1 cellular context compared by ENCODE assay signal in the genomic region with DNA sequence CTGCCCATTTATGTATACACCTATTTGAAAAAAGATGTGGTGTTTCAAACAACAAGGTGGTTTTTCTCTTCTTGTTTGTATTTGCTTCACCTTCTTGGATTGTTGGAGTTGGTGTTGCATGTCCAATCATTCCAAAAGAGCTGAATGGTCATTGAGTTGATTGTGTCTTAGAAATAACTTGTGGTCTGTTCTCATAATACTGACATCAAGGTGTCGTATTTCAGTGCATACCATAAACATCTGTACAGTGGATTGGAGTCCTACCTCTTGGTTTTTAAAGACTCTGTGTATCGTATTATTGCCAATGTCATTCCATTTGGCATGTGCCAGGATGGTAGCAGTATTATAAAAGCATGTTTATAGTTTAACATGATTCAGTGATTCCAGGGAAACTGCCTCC.
TF ChIP-seq lines count a peak whose summit lies in the region.

No MANE protein-coding gene starts in this region.

TF ChIP-seq in HEK293, 187 proteins besides CTCF, POLR2A, EP300 and RAD21 (continued from another document):
- TF ChIP-seq PRDM10 (tag by site-specific recombination; IDR thresholded peaks at IDR 0.05): peak; percentile 68
- 0 out of 2 replicates have a peak, but pooled peaks have one; percentile 5 for TF ChIP-seq IKZF3 (tag by site-specific recombination; IDR thresholded peaks at IDR 0.05)
- TF ChIP-seq, protein P1, sequence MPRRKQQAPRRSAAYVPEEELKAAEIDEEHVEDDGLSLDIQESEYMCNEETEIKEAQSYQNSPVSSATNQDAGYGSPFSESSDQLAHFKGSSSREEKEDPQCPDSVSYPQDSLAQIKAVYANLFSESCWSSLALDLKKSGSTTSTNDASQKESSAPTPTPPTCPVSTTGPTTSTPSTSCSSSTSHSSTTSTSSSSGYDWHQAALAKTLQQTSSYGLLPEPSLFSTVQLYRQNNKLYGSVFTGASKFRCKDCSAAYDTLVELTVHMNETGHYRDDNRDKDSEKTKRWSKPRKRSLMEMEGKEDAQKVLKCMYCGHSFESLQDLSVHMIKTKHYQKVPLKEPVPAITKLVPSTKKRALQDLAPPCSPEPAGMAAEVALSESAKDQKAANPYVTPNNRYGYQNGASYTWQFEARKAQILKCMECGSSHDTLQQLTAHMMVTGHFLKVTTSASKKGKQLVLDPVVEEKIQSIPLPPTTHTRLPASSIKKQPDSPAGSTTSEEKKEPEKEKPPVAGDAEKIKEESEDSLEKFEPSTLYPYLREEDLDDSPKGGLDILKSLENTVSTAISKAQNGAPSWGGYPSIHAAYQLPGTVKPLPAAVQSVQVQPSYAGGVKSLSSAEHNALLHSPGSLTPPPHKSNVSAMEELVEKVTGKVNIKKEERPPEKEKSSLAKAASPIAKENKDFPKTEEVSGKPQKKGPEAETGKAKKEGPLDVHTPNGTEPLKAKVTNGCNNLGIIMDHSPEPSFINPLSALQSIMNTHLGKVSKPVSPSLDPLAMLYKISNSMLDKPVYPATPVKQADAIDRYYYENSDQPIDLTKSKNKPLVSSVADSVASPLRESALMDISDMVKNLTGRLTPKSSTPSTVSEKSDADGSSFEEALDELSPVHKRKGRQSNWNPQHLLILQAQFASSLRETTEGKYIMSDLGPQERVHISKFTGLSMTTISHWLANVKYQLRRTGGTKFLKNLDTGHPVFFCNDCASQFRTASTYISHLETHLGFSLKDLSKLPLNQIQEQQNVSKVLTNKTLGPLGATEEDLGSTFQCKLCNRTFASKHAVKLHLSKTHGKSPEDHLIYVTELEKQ (tag by site-specific recombination; IDR thresholded peaks at IDR 0.05; ENCODE audit: borderline replicate concordance): no peak
- TF ChIP-seq ZFP69B (tag by site-specific recombination; IDR thresholded peaks at IDR 0.05): no peak
- TF ChIP-seq ZNF558 (tag by site-specific recombination; IDR thresholded peaks at IDR 0.05): peak; percentile 25; the same call in 1 of the 2 replicates
